ENCODE assay signal across 8 cellular contexts in genomic region chr1:231040019-231040799, GRCh38. TPM values are rescaled to one million over a fixed set of nuclear protein-coding genes. Genes with fewer than 3 reads are reported as not detected.
A peak's percentile ranks its signal among the peaks of the same experiment; 100 is the strongest.
DNase-seq lines count a peak whose midpoint lies in the region; ATAC-seq lines count a peak whose summit lies in the region.

Gene FAM89A (minus strand): TSS chr1:231040254. CDS start chr1:231040211, 43 bp downstream.

- CTCF ChIA-PET in activated CD8-positive, alpha-beta memory T cell treated with anti-CD3 and anti-CD28 coated beads for 36 hours (lab: Charles Lee), result interaction anchor here (0.8 to 1.0 kb wide), 2 partner anchors 92 to 171 kb away, joined by 3 to 6 read pairs; no protein-coding TSS in a partner anchor

- ATAC-seq in GM21723 (IDR thresholded peaks at IDR 0.05; ENCODE audit: unreplicated experiment), result peak; percentile 86

- DNase-seq in EH (ENCODE audit: low read depth) (peak; percentile 48), MV-4-11 (lab: John Stamatoyannopoulos, UW) (peak; percentile 10), mucosa of gallbladder (ENCODE audit: low spot score) (peak; percentile 61), dedifferentiated amniotic fluid mesenchymal stem cell (ENCODE audit: extremely low spot score) (no peak)
- peak; percentile 59 for DNase-seq in stimulated activated CD8-positive, alpha-beta memory T cell treated with anti-CD3 and anti-CD28 coated beads, Interleukin-4, amount 100 ng/mL, for 24 hours (ENCODE audit: low read depth)

- in situ Hi-C loops in endometrial microvascular endothelial cells (cut with HindIII; ENCODE audit: inconsistent ontology term, low pct_unique_long_range_greater_than_20kb, low sequenced_read_pairs), result no loop called here

- POLR2A ChIA-PET in activated CD8-positive, alpha-beta memory T cell treated with anti-CD3 and anti-CD28 coated beads for 36 hours (lab: Charles Lee), result interaction anchor here (0.6 to 1.8 kb wide), 4 partner anchors 27 to 199 kb away, joined by 3 to 5 read pairs (median 3); partner anchors contain the start of genes ARV1 and TTC13

RNA-seq across cellular contexts. Expression of gene FAM89A, which starts in this region (rescaled TPM):
- 10 to 100 TPM; 14.3 to 15.7 TPM for total RNA-seq in activated CD8-positive, alpha-beta memory T cell treated with anti-CD3 and anti-CD28 coated beads for 36 hours
- total RNA-seq in endometrial microvascular endothelial cells (ENCODE audit: inconsistent ontology term) (10.0 TPM), mucosa of gallbladder (4.0 TPM)
